Comparison of ENCODE assay signal across 2 cellular contexts in genomic region chr3:117128133-117128532, GRCh38.
TF ChIP-seq lines count a peak whose summit lies in the region.

No MANE protein-coding gene starts in this region.

TF ChIP-seq in HepG2, 621 proteins besides CTCF, POLR2A, EP300 and RAD21 (continued from another document):
- TF ChIP-seq, protein P1, sequence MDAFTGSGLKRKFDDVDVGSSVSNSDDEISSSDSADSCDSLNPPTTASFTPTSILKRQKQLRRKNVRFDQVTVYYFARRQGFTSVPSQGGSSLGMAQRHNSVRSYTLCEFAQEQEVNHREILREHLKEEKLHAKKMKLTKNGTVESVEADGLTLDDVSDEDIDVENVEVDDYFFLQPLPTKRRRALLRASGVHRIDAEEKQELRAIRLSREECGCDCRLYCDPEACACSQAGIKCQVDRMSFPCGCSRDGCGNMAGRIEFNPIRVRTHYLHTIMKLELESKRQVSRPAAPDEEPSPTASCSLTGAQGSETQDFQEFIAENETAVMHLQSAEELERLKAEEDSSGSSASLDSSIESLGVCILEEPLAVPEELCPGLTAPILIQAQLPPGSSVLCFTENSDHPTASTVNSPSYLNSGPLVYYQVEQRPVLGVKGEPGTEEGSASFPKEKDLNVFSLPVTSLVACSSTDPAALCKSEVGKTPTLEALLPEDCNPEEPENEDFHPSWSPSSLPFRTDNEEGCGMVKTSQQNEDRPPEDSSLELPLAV (CRISPR knock-in tag; conservative IDR thresholded peaks at IDR 0.05; ENCODE audit: low read depth): no peak
- peak; percentile 78 to 81 for TF ChIP-seq MAFK (conservative IDR thresholded peaks at IDR 0.05 in 1 of 2, IDR thresholded peaks at IDR 0.05 in 1 of 2; ENCODE audit: low read length in 2 of 2)
- TF ChIP-seq, protein P2, sequence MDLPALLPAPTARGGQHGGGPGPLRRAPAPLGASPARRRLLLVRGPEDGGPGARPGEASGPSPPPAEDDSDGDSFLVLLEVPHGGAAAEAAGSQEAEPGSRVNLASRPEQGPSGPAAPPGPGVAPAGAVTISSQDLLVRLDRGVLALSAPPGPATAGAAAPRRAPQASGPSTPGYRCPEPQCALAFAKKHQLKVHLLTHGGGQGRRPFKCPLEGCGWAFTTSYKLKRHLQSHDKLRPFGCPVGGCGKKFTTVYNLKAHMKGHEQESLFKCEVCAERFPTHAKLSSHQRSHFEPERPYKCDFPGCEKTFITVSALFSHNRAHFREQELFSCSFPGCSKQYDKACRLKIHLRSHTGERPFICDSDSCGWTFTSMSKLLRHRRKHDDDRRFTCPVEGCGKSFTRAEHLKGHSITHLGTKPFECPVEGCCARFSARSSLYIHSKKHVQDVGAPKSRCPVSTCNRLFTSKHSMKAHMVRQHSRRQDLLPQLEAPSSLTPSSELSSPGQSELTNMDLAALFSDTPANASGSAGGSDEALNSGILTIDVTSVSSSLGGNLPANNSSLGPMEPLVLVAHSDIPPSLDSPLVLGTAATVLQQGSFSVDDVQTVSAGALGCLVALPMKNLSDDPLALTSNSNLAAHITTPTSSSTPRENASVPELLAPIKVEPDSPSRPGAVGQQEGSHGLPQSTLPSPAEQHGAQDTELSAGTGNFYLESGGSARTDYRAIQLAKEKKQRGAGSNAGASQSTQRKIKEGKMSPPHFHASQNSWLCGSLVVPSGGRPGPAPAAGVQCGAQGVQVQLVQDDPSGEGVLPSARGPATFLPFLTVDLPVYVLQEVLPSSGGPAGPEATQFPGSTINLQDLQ (CRISPR knock-in tag; IDR thresholded peaks at IDR 0.05): no peak
- TF ChIP-seq MYNN (CRISPR knock-in tag; IDR thresholded peaks at IDR 0.05; ENCODE audit: low read depth): no peak
- TF ChIP-seq MAFF (IDR thresholded peaks at IDR 0.05; ENCODE audit: low read depth, low read length): peak; percentile 68
- no peak for TF ChIP-seq PAXIP1 (CRISPR knock-in tag; conservative IDR thresholded peaks at IDR 0.05)
- TF ChIP-seq ZNF484 (CRISPR knock-in tag; IDR thresholded peaks at IDR 0.05; ENCODE audit: borderline replicate concordance, low read depth): no peak
- no peak for TF ChIP-seq HNF1A (IDR thresholded peaks at IDR 0.05; ENCODE audit: low read depth)
- no peak for TF ChIP-seq HNF1A (CRISPR knock-in tag; IDR thresholded peaks at IDR 0.05; ENCODE audit: borderline replicate concordance)

TF ChIP-seq in H1, 55 proteins besides CTCF, POLR2A, EP300 and RAD21 (continued from another document):
- TF ChIP-seq CHD7 (IDR thresholded peaks at IDR 0.05; ENCODE audit: insufficient replicate concordance, low read length): no peak
